Comparison of ENCODE assay signal across 11 cellular contexts in genomic region chr1:36380003-36380631, GRCh38. TPM values are rescaled to one million over a fixed set of nuclear protein-coding genes. Genes with fewer than 3 reads are reported as not detected.
DNase-seq lines count a peak whose midpoint lies in the region; ATAC-seq and TF ChIP-seq lines count a peak whose summit lies in the region.
"Had no signal": no experiment of that assay in that cellular context is flagged by ENCODE, and none has a peak within 500 bp of the region (broad histone marks: within the 10 kb centered on the region; RNA-seq: fewer than 3 reads in every experiment).

No MANE protein-coding gene starts in this region.

- H3F3A ChIP-seq in DOHH2 (ENCODE audit: control insufficient read depth, insufficient read depth) (peaks cover 5% of the 10 kb centered on the region; the same call in 1 of the 2 replicates), PC-9 (ENCODE audit: insufficient read depth, low read depth) (peaks cover 29% of the 10 kb centered on the region)

- CTCF ChIA-PET in PC-9 (lab: Charles Lee), result no interaction called here

- peak overlapping the region; percentile 21 for H3K27ac ChIP-seq in DOHH2 (ENCODE audit: low read depth, low read length)
- H3K27ac ChIP-seq in PC-9, result peak overlapping the region; percentile 7; the same call in 1 of the 2 replicates

- POLR2A ChIA-PET in PC-9 (lab: Charles Lee; ENCODE audit: unreplicated experiment), result interaction anchor here (0.5 kb wide), 1 partner anchor 1322 kb away, joined by 34 read pairs; no protein-coding TSS in a partner anchor

- peak; percentile 76 for ATAC-seq in sciatic nerve
- ATAC-seq in GM18519 (IDR thresholded peaks at IDR 0.05; ENCODE audit: low FRiP score, unreplicated experiment), result no peak
- ATAC-seq in GM18861 (IDR thresholded peaks at IDR 0.05; ENCODE audit: unreplicated experiment), result no peak

- H4K20me1 ChIP-seq in DOHH2 (ENCODE audit: control insufficient read depth, insufficient read depth, low read depth, low read length) (peaks cover 22% of the 10 kb centered on the region; the same call in 1 of the 2 replicates), PC-9 (ENCODE audit: insufficient read depth) (peaks cover 57% of the 10 kb centered on the region)

- no peaks in the 10 kb centered on the region for H3K36me3 Mint-ChIP-seq in glutamatergic neuron (ENCODE audit: unreplicated experiment)

- peaks cover 6% of the 10 kb centered on the region for H3K9me3 Mint-ChIP-seq in glutamatergic neuron (ENCODE audit: unreplicated experiment)

- H3K79me2 ChIP-seq in DOHH2 (ENCODE audit: control insufficient read depth, low read length) (peaks cover 100% of the 10 kb centered on the region), PC-9 (ENCODE audit: low read depth) (peaks cover 95% of the 10 kb centered on the region)

- peaks cover 13% of the 10 kb centered on the region for H3K27me3 Mint-ChIP-seq in glutamatergic neuron (ENCODE audit: unreplicated experiment)

- H3K4me3 ChIP-seq in DOHH2 (ENCODE audit: low read length) (no peak overlapping the region), PC-9 (no peak overlapping the region)

- no peak overlapping the region for H2AFZ ChIP-seq in PC-9

- TF ChIP-seq CTCF in DOHH2 (IDR thresholded peaks at IDR 0.05; ENCODE audit: low read depth, low read length, poor library complexity, severe bottlenecking) (no peak), PC-9 (conservative IDR thresholded peaks at IDR 0.05) (no peak), glutamatergic neuron (IDR thresholded peaks at IDR 0.05; ENCODE audit: partially characterized antibody, unreplicated experiment) (no peak)

- peaks cover 32% of the 10 kb centered on the region for H3K4me1 Mint-ChIP-seq in glutamatergic neuron (ENCODE audit: low read depth, unreplicated experiment)

- H3K27ac Mint-ChIP-seq in glutamatergic neuron (ENCODE audit: unreplicated experiment), result no peak overlapping the region

- H3K4me1 ChIP-seq in DOHH2 (ENCODE audit: control insufficient read depth, low read length) (peaks cover 94% of the 10 kb centered on the region), PC-9 (replicated peaks; ENCODE audit: insufficient read depth) (peaks cover 20% of the 10 kb centered on the region)

- no peaks in the 10 kb centered on the region for H3K9me2 ChIP-seq in DOHH2 (replicated peaks; ENCODE audit: control insufficient read depth, low read length)
- H3K9me2 ChIP-seq in PC-9 (ENCODE audit: insufficient read depth), result no peaks in the 10 kb centered on the region

- H3K36me3 ChIP-seq in DOHH2 (ENCODE audit: control insufficient read depth, low read length) (peaks cover 75% of the 10 kb centered on the region), PC-9 (ENCODE audit: low read depth) (0 out of 2 replicates have a peak, but pooled peaks cover 7% of the 10 kb centered on the region)

- no peaks in the 10 kb centered on the region for H3K9me3 ChIP-seq in DOHH2 (ENCODE audit: control insufficient read depth, insufficient read depth, low read length)
- H3K9me3 ChIP-seq in PC-9 (ENCODE audit: insufficient read depth, low read depth), result no peaks in the 10 kb centered on the region

- H3K4me3 Mint-ChIP-seq in glutamatergic neuron (ENCODE audit: unreplicated experiment), result peak overlapping the region; percentile 32

- H3K4me2 ChIP-seq in DOHH2 (ENCODE audit: low read length) (peak overlapping the region; percentile 41), PC-9 (no peak overlapping the region)

- BruUV-seq in PC-9 (replicated peaks; lab: Mats Ljungman, UMichigan), result no TSS peak

- DNase-seq in PC-9 (no peak), glutamatergic neuron (no peak), sciatic nerve (ENCODE audit: low spot score) (peak; percentile 49), C1 segment of cervical spinal cord (lab: John Stamatoyannopoulos, UW) (no peak)
- DNase-seq: activated CD4-positive, alpha-beta T cell treated with anti-CD3 and anti-CD28 coated beads, Interleukin-2, amount 50 U/mL, for 1 hour; effector CD8-positive, alpha-beta T cell; NCI-H1092 treated with DMSO at 0.1 percent for 48 hours; NCI-H82 had no signal

- intact Hi-C loops in PC-9 (cut with micrococcal nuclease; ENCODE audit: unreplicated experiment), result loop anchor here (10.0 kb wide), 1 partner anchor 75 kb away; the partner anchor contains the start of gene SH3D21
- intact Hi-C loops in sciatic nerve (cut with DNase I), result no loop called here

- H3K27me3 ChIP-seq in DOHH2 (ENCODE audit: control insufficient read depth, low read length) (no peaks in the 10 kb centered on the region), PC-9 (ENCODE audit: insufficient read depth, low read depth) (no peaks in the 10 kb centered on the region)

RNA-seq across cellular contexts. Expression of gene STK40, which starts 5.6 kb away (rescaled TPM):
- total RNA-seq in PC-9 (2021) (42.9 and 59.2 TPM in 2 replicates), glutamatergic neuron (ENCODE audit: unreplicated experiment) (52.9 TPM), sciatic nerve (47.2 TPM)

RNA-seq across cellular contexts. Expression of gene LSM10, which starts 17.6 kb away (rescaled TPM):
- 33.4 and 39.7 TPM in 2 replicates for total RNA-seq in PC-9 (2021)
- 44.4 TPM for total RNA-seq in glutamatergic neuron (ENCODE audit: unreplicated experiment)
- 27.7 TPM for total RNA-seq in sciatic nerve

RNA-seq across cellular contexts. Expression of gene EVA1B, which starts 56.7 kb away (rescaled TPM):
- total RNA-seq in PC-9 (2021), result 12.4 and 20.5 TPM in 2 replicates
- 1.5 TPM for total RNA-seq in glutamatergic neuron (ENCODE audit: unreplicated experiment)
- total RNA-seq in sciatic nerve, result 36.4 TPM
